In the genomic region with DNA sequence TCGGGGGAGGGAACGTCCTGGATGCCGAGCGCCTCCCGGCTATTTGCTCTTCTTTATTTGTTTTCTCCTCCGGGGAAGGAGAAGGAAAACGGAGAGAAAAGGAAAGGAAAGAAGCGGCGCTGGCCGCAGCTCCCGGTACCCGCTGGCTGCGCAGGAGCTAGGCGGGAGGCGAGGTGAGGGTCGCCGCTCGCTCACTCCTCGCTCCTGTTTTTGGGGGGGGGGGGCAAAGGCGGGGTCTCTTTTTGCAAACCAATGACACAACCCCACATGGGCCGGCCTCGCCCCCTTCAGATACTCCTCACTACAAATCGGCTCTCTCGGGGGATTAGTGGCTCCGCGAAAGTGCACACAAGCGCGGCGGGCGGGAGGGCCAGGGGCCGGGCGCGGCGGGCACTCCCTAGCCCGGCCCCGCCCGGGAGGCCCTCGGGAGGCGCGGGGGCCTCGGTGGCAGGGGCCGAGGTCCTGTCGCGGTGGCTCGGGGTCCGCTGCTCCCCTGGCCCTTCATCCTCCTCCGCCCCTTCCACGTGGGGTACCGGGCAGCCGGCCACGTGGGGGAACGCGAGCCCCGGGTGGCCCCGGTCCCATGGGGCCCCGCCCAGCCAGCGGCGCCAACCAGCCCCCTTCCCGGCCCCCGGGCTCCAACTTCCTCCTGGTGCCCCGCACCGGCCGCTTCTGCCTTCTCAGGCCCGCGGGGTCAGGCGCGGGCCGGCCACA, we compare ENCODE assay signal across 1 cellular context.
A peak's percentile ranks its signal among the peaks of the same experiment; 100 is the strongest.
TF ChIP-seq lines count a peak whose summit lies in the region.

No MANE protein-coding gene starts in this region.

TF ChIP-seq in K562, 482 proteins besides CTCF, POLR2A, EP300 and RAD21 (continued from another document and continues in another):
- TF ChIP-seq ARID4B (CRISPR knock-in tag; IDR thresholded peaks at IDR 0.05) (peak; percentile 84), CTCFL (IDR thresholded peaks at IDR 0.05; ENCODE audit: borderline replicate concordance, insufficient read depth, low read depth, low read length, poor library complexity, severe bottlenecking) (peak; percentile 56), HMGXB4 (CRISPR knock-in tag; IDR thresholded peaks at IDR 0.05) (0 out of 2 replicates have a peak, but pooled peaks have one; percentile 62), LCOR (CRISPR knock-in tag; IDR thresholded peaks at IDR 0.05) (peak; percentile 81; the same call in 1 of the 2 replicates), GABPA (tag; conservative IDR thresholded peaks at IDR 0.05; ENCODE audit: low read depth) (peak; percentile 55), YY1 (IDR thresholded peaks at IDR 0.05; ENCODE audit: borderline replicate concordance in 1 of 3, control insufficient read depth in 1 of 3, extremely low read depth in 1 of 3, insufficient read depth in 3 of 3, insufficient read length in 1 of 3, insufficient replicate concordance in 2 of 3, low read depth in 1 of 3, low read length in 2 of 3) (peak in 1 of 3 experiments; percentile 28), EP400 (IDR thresholded peaks at IDR 0.05) (peak; percentile 43; the same call in 1 of the 2 replicates), TCFL5 (CRISPR knock-in tag; conservative IDR thresholded peaks at IDR 0.05) (no peak), NONO (IDR thresholded peaks at IDR 0.05; ENCODE audit: low read depth in 2 of 2, low read length in 1 of 2) (peak in 1 of 2 experiments; percentile 62; a peak in 2 of 4 replicates), SAP30 (IDR thresholded peaks at IDR 0.05; ENCODE audit: borderline replicate concordance, insufficient read depth, low read depth, low read length, poor library complexity, severe bottlenecking) (peak; percentile 83), ZNF280A (IDR thresholded peaks at IDR 0.05; ENCODE audit: low read depth, partially characterized antibody) (no peak), ZNF24 (IDR thresholded peaks at IDR 0.05) (peak; percentile 30; the same call in 1 of the 2 replicates), MYNN (IDR thresholded peaks at IDR 0.05) (0 out of 2 replicates have a peak, but pooled peaks have one; percentile 22), MYNN (CRISPR knock-in tag; IDR thresholded peaks at IDR 0.05) (no peak), POLR2G (IDR thresholded peaks at IDR 0.05; ENCODE audit: low read depth, low read length) (peak; percentile 85), CBFB (CRISPR knock-in tag; IDR thresholded peaks at IDR 0.05) (no peak), ELF2 (CRISPR knock-in tag; IDR thresholded peaks at IDR 0.05) (no peak), C11orf30 (IDR thresholded peaks at IDR 0.05; ENCODE audit: low read depth) (no peak), HNRNPLL (IDR thresholded peaks at IDR 0.05; ENCODE audit: low read depth, low read length, poor library complexity, severe bottlenecking) (peak; percentile 30), NFATC3 (IDR thresholded peaks at IDR 0.05) (no peak), KDM5B (IDR thresholded peaks at IDR 0.05; ENCODE audit: insufficient replicate concordance, low read depth, low read length) (peak; percentile 51), KLF13 (tag; IDR thresholded peaks at IDR 0.05; ENCODE audit: borderline replicate concordance, low read depth) (no peak), RBBP5 (IDR thresholded peaks at IDR 0.05; ENCODE audit: borderline replicate concordance, insufficient read depth, low read length, poor library complexity, severe bottlenecking) (peak; percentile 26), L3MBTL2 (IDR thresholded peaks at IDR 0.05) (peak; percentile 55; the same call in 1 of the 2 replicates), VEZF1 (CRISPR knock-in tag; IDR thresholded peaks at IDR 0.05) (peak; percentile 57; the same call in 1 of the 2 replicates), ATF7 (IDR thresholded peaks at IDR 0.05) (0 out of 2 replicates have a peak, but pooled peaks have one; percentile 24), MTA3 (IDR thresholded peaks at IDR 0.05; ENCODE audit: borderline replicate concordance) (no peak), PHF8 (IDR thresholded peaks at IDR 0.05; ENCODE audit: borderline replicate concordance, low read length) (peak; percentile 58; the same call in 1 of the 2 replicates), USF2 (CRISPR knock-in tag; IDR thresholded peaks at IDR 0.05) (peak; percentile 54), IRF1 (CRISPR knock-in tag; IDR thresholded peaks at IDR 0.05; ENCODE audit: borderline replicate concordance) (no peak)
- TF ChIP-seq, protein P1, sequence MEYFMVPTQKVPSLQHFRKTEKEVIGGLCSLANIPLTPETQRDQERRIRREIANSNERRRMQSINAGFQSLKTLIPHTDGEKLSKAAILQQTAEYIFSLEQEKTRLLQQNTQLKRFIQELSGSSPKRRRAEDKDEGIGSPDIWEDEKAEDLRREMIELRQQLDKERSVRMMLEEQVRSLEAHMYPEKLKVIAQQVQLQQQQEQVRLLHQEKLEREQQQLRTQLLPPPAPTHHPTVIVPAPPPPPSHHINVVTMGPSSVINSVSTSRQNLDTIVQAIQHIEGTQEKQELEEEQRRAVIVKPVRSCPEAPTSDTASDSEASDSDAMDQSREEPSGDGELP (CRISPR knock-in tag; IDR thresholded peaks at IDR 0.05; ENCODE audit: borderline replicate concordance), result peak; percentile 26; the same call in 1 of the 2 replicates
- TF ChIP-seq, protein P2, sequence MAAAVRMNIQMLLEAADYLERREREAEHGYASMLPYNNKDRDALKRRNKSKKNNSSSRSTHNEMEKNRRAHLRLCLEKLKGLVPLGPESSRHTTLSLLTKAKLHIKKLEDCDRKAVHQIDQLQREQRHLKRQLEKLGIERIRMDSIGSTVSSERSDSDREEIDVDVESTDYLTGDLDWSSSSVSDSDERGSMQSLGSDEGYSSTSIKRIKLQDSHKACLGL (CRISPR knock-in tag; IDR thresholded peaks at IDR 0.05; ENCODE audit: borderline replicate concordance, poor library complexity, severe bottlenecking), result peak; percentile 64
- TF ChIP-seq, protein P3, sequence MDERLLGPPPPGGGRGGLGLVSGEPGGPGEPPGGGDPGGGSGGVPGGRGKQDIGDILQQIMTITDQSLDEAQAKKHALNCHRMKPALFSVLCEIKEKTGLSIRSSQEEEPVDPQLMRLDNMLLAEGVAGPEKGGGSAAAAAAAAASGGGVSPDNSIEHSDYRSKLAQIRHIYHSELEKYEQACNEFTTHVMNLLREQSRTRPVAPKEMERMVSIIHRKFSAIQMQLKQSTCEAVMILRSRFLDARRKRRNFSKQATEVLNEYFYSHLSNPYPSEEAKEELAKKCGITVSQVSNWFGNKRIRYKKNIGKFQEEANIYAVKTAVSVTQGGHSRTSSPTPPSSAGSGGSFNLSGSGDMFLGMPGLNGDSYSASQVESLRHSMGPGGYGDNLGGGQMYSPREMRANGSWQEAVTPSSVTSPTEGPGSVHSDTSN (CRISPR knock-in tag; IDR thresholded peaks at IDR 0.05; ENCODE audit: low read depth), result no peak
- TF ChIP-seq, protein P3 (tag; conservative IDR thresholded peaks at IDR 0.05; ENCODE audit: low read depth), result no peak
